In the genomic region with DNA sequence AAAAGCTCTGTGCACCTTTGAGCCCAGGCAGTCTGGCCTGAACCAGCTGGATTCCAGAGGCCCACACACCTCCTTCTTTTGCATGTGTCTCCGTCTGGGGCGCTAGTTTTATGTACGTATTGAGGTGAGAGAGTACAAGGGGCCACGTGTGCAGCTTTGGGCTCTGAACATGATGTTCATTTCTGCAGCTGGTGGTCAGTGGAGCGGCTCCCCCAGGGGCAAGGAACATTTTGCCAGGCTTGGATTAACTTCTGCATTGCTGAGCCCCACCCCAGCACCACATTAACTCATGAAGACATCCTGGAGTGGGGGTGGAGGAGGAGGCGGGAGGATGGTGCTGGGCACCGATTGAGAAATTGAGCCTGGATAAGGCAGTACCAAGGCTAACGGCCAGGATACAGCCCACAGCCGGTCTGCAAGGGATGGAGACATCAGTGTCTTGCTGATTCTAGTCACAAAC, we compare ENCODE assay signal across 12 cellular contexts. TPM values are rescaled to one million over a fixed set of nuclear protein-coding genes. Genes with fewer than 3 reads are reported as not detected.
DNase-seq lines count a peak whose midpoint lies in the region; ATAC-seq and TF ChIP-seq lines count a peak whose summit lies in the region.
"Had no signal": no experiment of that assay in that cellular context is flagged by ENCODE, and none has a peak within 500 bp of the region (broad histone marks: within the 10 kb centered on the region; RNA-seq: fewer than 3 reads in every experiment).

No MANE protein-coding gene starts in this region.

- no peak for ATAC-seq in effector memory CD8-positive, alpha-beta T cell (replicated peaks)

- no peaks in the 10 kb centered on the region for H3K9me2 ChIP-seq in OCI-LY1 (ENCODE audit: low read depth, low read length)

- H3K27me3 ChIP-seq in OCI-LY1 (ENCODE audit: insufficient read depth, low read length): no peaks in the 10 kb centered on the region

- no peaks in the 10 kb centered on the region for H3K36me3 ChIP-seq in OCI-LY1 (ENCODE audit: insufficient read depth, low read length)

- H3K9me3 ChIP-seq in OCI-LY1 (ENCODE audit: low read length): no peaks in the 10 kb centered on the region

- CTCF ChIA-PET in activated CD4-positive, alpha-beta T cell treated with anti-CD3 and anti-CD28 coated beads, Interleukin-2, amount 10 ng/mL, durations not matched to agents 7 days and 5 days (lab: Charles Lee): interaction anchor here (0.6 to 11.3 kb wide), 6 partner anchors 8 to 686 kb away, joined by 3 to 99 read pairs (median 4); a partner anchor contains a TSS

- H3K27me3 Mint-ChIP-seq in activated CD4-positive, alpha-beta T cell treated with anti-CD3 and anti-CD28 coated beads, Interleukin-2, amount 10 ng/mL, durations not matched to agents 7 days and 5 days: peaks cover 29% of the 10 kb centered on the region
- H3K27me3 Mint-ChIP-seq in effector memory CD8-positive, alpha-beta T cell: peaks cover 44 to 69% of the 10 kb centered on the region in 2 donors

- H3K4me3 Mint-ChIP-seq in activated CD4-positive, alpha-beta T cell treated with anti-CD3 and anti-CD28 coated beads, Interleukin-2, amount 10 ng/mL, durations not matched to agents 7 days and 5 days: no peak overlapping the region
- H3K4me3 Mint-ChIP-seq in effector memory CD8-positive, alpha-beta T cell: no peak overlapping the region
- H3K4me3 Mint-ChIP-seq: IgD-negative memory B cell had no signal

- intact Hi-C loops in posterior vena cava (cut with DNase I): no loop called here

- H3K79me2 ChIP-seq in OCI-LY1 (ENCODE audit: insufficient read depth, low read length): no peaks in the 10 kb centered on the region

- POLR2A ChIA-PET in activated CD4-positive, alpha-beta T cell treated with anti-CD3 and anti-CD28 coated beads, Interleukin-2, amount 10 ng/mL, durations not matched to agents 7 days and 5 days (lab: Charles Lee): no interaction called here

- no peak overlapping the region for H2AFZ ChIP-seq in OCI-LY1 (ENCODE audit: low read length)

- TF ChIP-seq CTCF in OCI-LY1 (IDR thresholded peaks at IDR 0.05; ENCODE audit: low read length) (no peak), fibroblast of mammary gland (conservative IDR thresholded peaks at IDR 0.05; ENCODE audit: control insufficient read depth, insufficient read depth, low read depth, low read length) (no peak)

- peaks cover 83% of the 10 kb centered on the region for H3K4me1 ChIP-seq in OCI-LY1 (ENCODE audit: insufficient read depth, low read length, severe bottlenecking)

- H3K27ac Mint-ChIP-seq in activated CD4-positive, alpha-beta T cell treated with anti-CD3 and anti-CD28 coated beads, Interleukin-2, amount 10 ng/mL, durations not matched to agents 7 days and 5 days: no peak overlapping the region
- H3K27ac Mint-ChIP-seq in effector memory CD8-positive, alpha-beta T cell: peak overlapping the region in 1 of 2 donors; percentile 66

- peaks cover 5% of the 10 kb centered on the region for H3K4me1 Mint-ChIP-seq in activated CD4-positive, alpha-beta T cell treated with anti-CD3 and anti-CD28 coated beads, Interleukin-2, amount 10 ng/mL, durations not matched to agents 7 days and 5 days
- peaks cover 11 to 24% of the 10 kb centered on the region in 2 donors for H3K4me1 Mint-ChIP-seq in effector memory CD8-positive, alpha-beta T cell (ENCODE audit: low read depth in 2 of 2)

- H3K9ac ChIP-seq in OCI-LY1 (ENCODE audit: low read length): peak overlapping the region; percentile 53; the same call in 1 of the 2 replicates

- H3K9me3 Mint-ChIP-seq in activated CD4-positive, alpha-beta T cell treated with anti-CD3 and anti-CD28 coated beads, Interleukin-2, amount 10 ng/mL, durations not matched to agents 7 days and 5 days: no peaks in the 10 kb centered on the region
- no peaks in the 10 kb centered on the region for H3K9me3 Mint-ChIP-seq in effector memory CD8-positive, alpha-beta T cell

- peak; percentile 42 for DNase-seq in CD1c-positive myeloid dendritic cell (ENCODE audit: extremely low spot score)
- DNase-seq in fibroblast of mammary gland (ENCODE audit: low read depth): peak; percentile 60
- peak; percentile 69 for DNase-seq in posterior vena cava (ENCODE audit: low spot score)
- no peak for DNase-seq in midbrain (lab: John Stamatoyannopoulos, UW)
- DNase-seq in activated CD4-positive, alpha-beta T cell treated with anti-CD3 and anti-CD28 coated beads, Interleukin-2, amount 10 ng/mL, durations not matched to agents 7 days and 5 days: no peak
- DNase-seq in effector memory CD8-positive, alpha-beta T cell: no peak
- DNase-seq in ecto neural progenitor cell (ENCODE audit: low spot score): no peak
- DNase-seq: activated CD4-positive, alpha-beta T cell treated with anti-CD3 and anti-CD28 coated beads, Interleukin-2, amount 50 U/mL, for 1 hour; activated naive CD4-positive, alpha-beta T cell treated with Interleukin-2 at 50 U/mL for 16 hours; cortex of kidney had no signal

- H3K36me3 Mint-ChIP-seq in activated CD4-positive, alpha-beta T cell treated with anti-CD3 and anti-CD28 coated beads, Interleukin-2, amount 10 ng/mL, durations not matched to agents 7 days and 5 days (ENCODE audit: low read depth): peaks cover 2% of the 10 kb centered on the region
- H3K36me3 Mint-ChIP-seq in effector memory CD8-positive, alpha-beta T cell (ENCODE audit: insufficient read depth): peaks cover 12% of the 10 kb centered on the region
- H3K36me3 Mint-ChIP-seq: IgD-negative memory B cell had no signal

- no peak overlapping the region for H3K4me3 ChIP-seq in OCI-LY1 (ENCODE audit: low read depth, low read length, poor library complexity, severe bottlenecking)
- H3K4me3 ChIP-seq in fibroblast of mammary gland (ENCODE audit: control insufficient read depth, low read depth, low read length): no peak overlapping the region

- no peaks in the 10 kb centered on the region for H4K20me1 ChIP-seq in OCI-LY1 (ENCODE audit: insufficient read depth, low read length)

- H3K4me2 ChIP-seq in OCI-LY1 (ENCODE audit: low read length): peak overlapping the region; percentile 40; the same call in 1 of the 2 replicates

- no peaks in the 10 kb centered on the region for H3F3A ChIP-seq in OCI-LY1 (ENCODE audit: insufficient read depth, low read length)

- H3K27ac ChIP-seq in OCI-LY1 (ENCODE audit: low read depth, low read length, poor library complexity, severe bottlenecking): peak overlapping the region; percentile 94

RNA-seq across cellular contexts. Expression of a gene that starts 13.8 kb away (rescaled TPM):
- 10 to 100 TPM; 10.4 to 17.3 TPM for total RNA-seq in posterior vena cava
- under 1 TPM; 0.17 to 0.22 TPM for total RNA-seq in activated CD4-positive, alpha-beta T cell treated with anti-CD3 and anti-CD28 coated beads, Interleukin-2, amount 10 ng/mL, durations not matched to agents 7 days and 5 days

RNA-seq across cellular contexts. Expression of a gene that starts 21.2 kb away (rescaled TPM):
- not detected for total RNA-seq in posterior vena cava
- not detected for total RNA-seq in activated CD4-positive, alpha-beta T cell treated with anti-CD3 and anti-CD28 coated beads, Interleukin-2, amount 10 ng/mL, durations not matched to agents 7 days and 5 days

RNA-seq across cellular contexts. Expression of a gene that starts 27.0 kb away (rescaled TPM):
- 10 to 100 TPM; 57.7 to 63.0 TPM for total RNA-seq in posterior vena cava
- not detected for total RNA-seq in activated CD4-positive, alpha-beta T cell treated with anti-CD3 and anti-CD28 coated beads, Interleukin-2, amount 10 ng/mL, durations not matched to agents 7 days and 5 days

RNA-seq across cellular contexts. Expression of a gene that starts 33.4 kb away (rescaled TPM):
- 10 to 100 TPM; 22.1 to 23.3 TPM for total RNA-seq in posterior vena cava
- total RNA-seq in activated CD4-positive, alpha-beta T cell treated with anti-CD3 and anti-CD28 coated beads, Interleukin-2, amount 10 ng/mL, durations not matched to agents 7 days and 5 days: 10 to 100 TPM; 38.3 to 38.8 TPM

RNA-seq across cellular contexts. Expression of a gene that starts 50.8 kb away (rescaled TPM):
- total RNA-seq in posterior vena cava: 100 to 1,000 TPM; 528 to 559 TPM
- 1 to 10 TPM; 1.0 to 1.4 TPM for total RNA-seq in activated CD4-positive, alpha-beta T cell treated with anti-CD3 and anti-CD28 coated beads, Interleukin-2, amount 10 ng/mL, durations not matched to agents 7 days and 5 days

Comparison
In these comparisons a context has a peak if more than half of its experiments do, and no peak if none do; other contexts are left out.
1. DNase-seq: peak in CD1c-positive myeloid dendritic cell (single experiment), fibroblast of mammary gland (single experiment) and posterior vena cava (single experiment); none in midbrain (single experiment), activated CD4-positive, alpha-beta T cell treated with anti-CD3 and anti-CD28 coated beads, Interleukin-2, amount 10 ng/mL, durations not matched to agents 7 days and 5 days (single experiment), effector memory CD8-positive, alpha-beta T cell (0 of 3) and ecto neural progenitor cell (single experiment).
2. RNA of a gene that starts 13.8 kb away (total RNA-seq): 10.4 to 17.3 TPM in posterior vena cava; 0.17 to 0.22 TPM in activated CD4-positive, alpha-beta T cell treated with anti-CD3 and anti-CD28 coated beads, Interleukin-2, amount 10 ng/mL, durations not matched to agents 7 days and 5 days; every median in the first group is over 4 times any median in the second.
3. RNA of a gene that starts 27.0 kb away (total RNA-seq): 57.7 to 63.0 TPM in posterior vena cava; not detected in activated CD4-positive, alpha-beta T cell treated with anti-CD3 and anti-CD28 coated beads, Interleukin-2, amount 10 ng/mL, durations not matched to agents 7 days and 5 days; every median in the first group is over 10 times any median in the second.